2 cellular contexts compared by ENCODE assay signal in the genomic region with DNA sequence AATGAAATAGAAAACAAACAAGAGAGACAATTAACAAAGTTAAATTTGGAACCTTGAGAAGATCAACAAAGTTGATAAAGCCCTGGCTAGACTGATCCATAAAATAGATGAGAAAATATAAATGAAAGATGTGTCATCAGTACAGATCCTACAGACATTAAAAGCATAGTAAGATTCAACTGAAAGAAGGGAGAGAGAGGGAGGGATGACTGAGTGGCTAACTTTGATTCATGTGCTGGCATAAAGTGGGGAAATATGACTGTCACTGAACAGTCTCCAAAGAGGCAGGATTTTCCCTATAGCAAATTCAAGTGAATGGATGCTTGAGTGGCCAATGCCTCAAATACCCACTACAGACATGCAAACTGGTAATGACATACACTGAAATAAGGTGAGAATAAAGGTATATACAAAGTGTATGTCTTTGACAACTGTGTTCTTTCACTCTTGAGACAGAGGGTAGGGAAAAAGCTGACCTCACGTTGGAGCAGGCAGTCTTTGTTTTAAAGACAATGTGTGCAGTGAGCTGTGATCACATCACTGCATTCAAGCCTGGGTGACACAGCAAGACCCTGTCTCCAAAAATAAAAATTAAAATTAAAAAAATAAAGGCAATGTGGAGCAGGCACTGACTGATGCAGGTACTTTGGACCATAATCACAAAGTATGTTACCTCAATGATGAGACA.
TF ChIP-seq lines count a peak whose summit lies in the region.

No MANE protein-coding gene starts in this region.

TF ChIP-seq in GM23338, 12 proteins besides CTCF, POLR2A, EP300 and RAD21:
- TF ChIP-seq, protein P1, sequence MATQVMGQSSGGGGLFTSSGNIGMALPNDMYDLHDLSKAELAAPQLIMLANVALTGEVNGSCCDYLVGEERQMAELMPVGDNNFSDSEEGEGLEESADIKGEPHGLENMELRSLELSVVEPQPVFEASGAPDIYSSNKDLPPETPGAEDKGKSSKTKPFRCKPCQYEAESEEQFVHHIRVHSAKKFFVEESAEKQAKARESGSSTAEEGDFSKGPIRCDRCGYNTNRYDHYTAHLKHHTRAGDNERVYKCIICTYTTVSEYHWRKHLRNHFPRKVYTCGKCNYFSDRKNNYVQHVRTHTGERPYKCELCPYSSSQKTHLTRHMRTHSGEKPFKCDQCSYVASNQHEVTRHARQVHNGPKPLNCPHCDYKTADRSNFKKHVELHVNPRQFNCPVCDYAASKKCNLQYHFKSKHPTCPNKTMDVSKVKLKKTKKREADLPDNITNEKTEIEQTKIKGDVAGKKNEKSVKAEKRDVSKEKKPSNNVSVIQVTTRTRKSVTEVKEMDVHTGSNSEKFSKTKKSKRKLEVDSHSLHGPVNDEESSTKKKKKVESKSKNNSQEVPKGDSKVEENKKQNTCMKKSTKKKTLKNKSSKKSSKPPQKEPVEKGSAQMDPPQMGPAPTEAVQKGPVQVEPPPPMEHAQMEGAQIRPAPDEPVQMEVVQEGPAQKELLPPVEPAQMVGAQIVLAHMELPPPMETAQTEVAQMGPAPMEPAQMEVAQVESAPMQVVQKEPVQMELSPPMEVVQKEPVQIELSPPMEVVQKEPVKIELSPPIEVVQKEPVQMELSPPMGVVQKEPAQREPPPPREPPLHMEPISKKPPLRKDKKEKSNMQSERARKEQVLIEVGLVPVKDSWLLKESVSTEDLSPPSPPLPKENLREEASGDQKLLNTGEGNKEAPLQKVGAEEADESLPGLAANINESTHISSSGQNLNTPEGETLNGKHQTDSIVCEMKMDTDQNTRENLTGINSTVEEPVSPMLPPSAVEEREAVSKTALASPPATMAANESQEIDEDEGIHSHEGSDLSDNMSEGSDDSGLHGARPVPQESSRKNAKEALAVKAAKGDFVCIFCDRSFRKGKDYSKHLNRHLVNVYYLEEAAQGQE (IDR thresholded peaks at IDR 0.05; ENCODE audit: unreplicated experiment) = no peak
- TF ChIP-seq, protein P2, sequence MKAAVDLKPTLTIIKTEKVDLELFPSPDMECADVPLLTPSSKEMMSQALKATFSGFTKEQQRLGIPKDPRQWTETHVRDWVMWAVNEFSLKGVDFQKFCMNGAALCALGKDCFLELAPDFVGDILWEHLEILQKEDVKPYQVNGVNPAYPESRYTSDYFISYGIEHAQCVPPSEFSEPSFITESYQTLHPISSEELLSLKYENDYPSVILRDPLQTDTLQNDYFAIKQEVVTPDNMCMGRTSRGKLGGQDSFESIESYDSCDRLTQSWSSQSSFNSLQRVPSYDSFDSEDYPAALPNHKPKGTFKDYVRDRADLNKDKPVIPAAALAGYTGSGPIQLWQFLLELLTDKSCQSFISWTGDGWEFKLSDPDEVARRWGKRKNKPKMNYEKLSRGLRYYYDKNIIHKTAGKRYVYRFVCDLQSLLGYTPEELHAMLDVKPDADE (IDR thresholded peaks at IDR 0.05) = no peak
- TF ChIP-seq STAT1 (IDR thresholded peaks at IDR 0.05; ENCODE audit: unreplicated experiment) (no peak), EZH2 (IDR thresholded peaks at IDR 0.05; ENCODE audit: low read depth, unreplicated experiment) (no peak), ZNF462 (CRISPR knock-in tag; IDR thresholded peaks at IDR 0.05) (no peak), EZH2phosphoT487 (IDR thresholded peaks at IDR 0.05; ENCODE audit: unreplicated experiment) (no peak)

TF ChIP-seq in GM12878, 131 proteins besides CTCF, POLR2A, EP300 and RAD21:
- TF ChIP-seq FOXM1 (IDR thresholded peaks at IDR 0.05; ENCODE audit: low read depth, low read length) (no peak), RAD51 (IDR thresholded peaks at IDR 0.05) (no peak), ETV6 (conservative IDR thresholded peaks at IDR 0.05 in 1 of 2, IDR thresholded peaks at IDR 0.05 in 1 of 2; ENCODE audit: borderline replicate concordance in 1 of 2, low read depth in 1 of 2) (no peak), MTA3 (IDR thresholded peaks at IDR 0.05; ENCODE audit: borderline replicate concordance, low read length) (no peak), PML (IDR thresholded peaks at IDR 0.05; ENCODE audit: low read length) (no peak), IRF4 (IDR thresholded peaks at IDR 0.05; ENCODE audit: low read depth, low read length) (no peak), BHLHE40 (IDR thresholded peaks at IDR 0.05; ENCODE audit: borderline replicate concordance in 1 of 2, low read depth in 2 of 2, low read length in 1 of 2) (no peak), ATF7 (IDR thresholded peaks at IDR 0.05; ENCODE audit: low read depth) (no peak), IKZF1 (conservative IDR thresholded peaks at IDR 0.05) (no peak)
- TF ChIP-seq, protein P3, sequence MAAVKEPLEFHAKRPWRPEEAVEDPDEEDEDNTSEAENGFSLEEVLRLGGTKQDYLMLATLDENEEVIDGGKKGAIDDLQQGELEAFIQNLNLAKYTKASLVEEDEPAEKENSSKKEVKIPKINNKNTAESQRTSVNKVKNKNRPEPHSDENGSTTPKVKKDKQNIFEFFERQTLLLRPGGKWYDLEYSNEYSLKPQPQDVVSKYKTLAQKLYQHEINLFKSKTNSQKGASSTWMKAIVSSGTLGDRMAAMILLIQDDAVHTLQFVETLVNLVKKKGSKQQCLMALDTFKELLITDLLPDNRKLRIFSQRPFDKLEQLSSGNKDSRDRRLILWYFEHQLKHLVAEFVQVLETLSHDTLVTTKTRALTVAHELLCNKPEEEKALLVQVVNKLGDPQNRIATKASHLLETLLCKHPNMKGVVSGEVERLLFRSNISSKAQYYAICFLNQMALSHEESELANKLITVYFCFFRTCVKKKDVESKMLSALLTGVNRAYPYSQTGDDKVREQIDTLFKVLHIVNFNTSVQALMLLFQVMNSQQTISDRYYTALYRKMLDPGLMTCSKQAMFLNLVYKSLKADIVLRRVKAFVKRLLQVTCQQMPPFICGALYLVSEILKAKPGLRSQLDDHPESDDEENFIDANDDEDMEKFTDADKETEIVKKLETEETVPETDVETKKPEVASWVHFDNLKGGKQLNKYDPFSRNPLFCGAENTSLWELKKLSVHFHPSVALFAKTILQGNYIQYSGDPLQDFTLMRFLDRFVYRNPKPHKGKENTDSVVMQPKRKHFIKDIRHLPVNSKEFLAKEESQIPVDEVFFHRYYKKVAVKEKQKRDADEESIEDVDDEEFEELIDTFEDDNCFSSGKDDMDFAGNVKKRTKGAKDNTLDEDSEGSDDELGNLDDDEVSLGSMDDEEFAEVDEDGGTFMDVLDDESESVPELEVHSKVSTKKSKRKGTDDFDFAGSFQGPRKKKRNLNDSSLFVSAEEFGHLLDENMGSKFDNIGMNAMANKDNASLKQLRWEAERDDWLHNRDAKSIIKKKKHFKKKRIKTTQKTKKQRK (IDR thresholded peaks at IDR 0.05; ENCODE audit: low read depth, low read length) = no peak
- TF ChIP-seq, protein P4, sequence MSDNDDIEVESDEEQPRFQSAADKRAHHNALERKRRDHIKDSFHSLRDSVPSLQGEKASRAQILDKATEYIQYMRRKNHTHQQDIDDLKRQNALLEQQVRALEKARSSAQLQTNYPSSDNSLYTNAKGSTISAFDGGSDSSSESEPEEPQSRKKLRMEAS (IDR thresholded peaks at IDR 0.05; ENCODE audit: low read depth, low read length) = no peak
TF ChIP-seq in GM12878: peak in this region for 0.
